ENCODE assay signal across 8 cellular contexts in the genomic region with DNA sequence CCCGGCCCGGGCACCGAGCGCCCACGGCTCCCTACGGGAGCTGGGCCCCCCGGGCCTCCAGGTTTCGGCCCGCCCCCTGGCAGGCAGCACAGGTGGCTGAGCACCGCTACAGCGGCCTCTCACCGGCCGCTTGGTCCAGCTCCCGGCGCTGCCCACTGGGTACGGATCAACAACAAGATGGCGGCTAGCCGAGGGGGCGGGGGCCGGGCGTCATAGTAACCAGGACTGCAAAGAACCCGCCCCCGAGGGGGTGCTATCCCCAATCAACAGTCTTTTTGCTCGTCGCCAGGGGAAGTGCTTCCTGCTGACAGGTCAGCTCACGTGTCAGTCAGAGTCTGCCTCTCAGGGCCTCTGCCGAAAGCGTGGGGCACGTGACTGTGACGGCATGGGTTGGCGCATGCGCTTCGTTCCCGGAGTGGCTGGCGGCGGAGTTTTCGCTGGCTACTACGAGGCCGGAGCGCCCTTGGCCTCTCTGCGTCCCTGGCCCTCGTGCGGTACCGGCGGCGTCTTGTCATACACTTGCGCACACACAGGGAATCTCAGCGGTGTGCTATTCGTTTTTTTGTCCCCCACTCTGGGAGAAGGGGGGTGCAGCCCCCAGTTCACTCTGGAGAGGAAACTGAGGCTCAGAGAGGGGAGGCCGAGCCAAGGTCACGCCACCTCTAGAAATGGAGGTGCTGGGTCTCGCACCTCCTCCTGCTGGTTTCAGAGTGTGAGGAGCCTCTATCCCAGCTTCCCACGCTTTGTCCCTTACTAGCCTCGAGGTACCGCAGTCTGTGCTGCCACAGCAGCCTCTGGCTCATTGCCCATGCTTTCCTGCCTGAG. TPM values are rescaled to one million over a fixed set of nuclear protein-coding genes. Genes with fewer than 3 reads are reported as not detected.
DNase-seq lines count a peak whose midpoint lies in the region; ATAC-seq and TF ChIP-seq lines count a peak whose summit lies in the region.

TSS of gene IP6K1 (minus strand) at position 186 of the 825 bp plus-strand sequence. CDS start 38,502 bp downstream, outside the sequence.

- H3K4me3 ChIP-seq in Panc1 (ENCODE audit: low read depth in 2 of 2, low read length in 2 of 2) (peak within 1 kb of the TSS; percentile 70 to 78), esophagus (ENCODE audit: low read depth in 1 of 2, low read length in 2 of 2) (peak within 1 kb of the TSS; percentile 80 to 92), mucosa of stomach (ENCODE audit: low read length) (peak within 1 kb of the TSS; percentile 97)

- DNase-seq in DMS53 treated with DMSO at 0.1 percent for 48 hours (lab: John Stamatoyannopoulos, UW; ENCODE audit: unreplicated experiment) (peak; percentile 81), KG1 (lab: John Stamatoyannopoulos, UW) (peak; percentile 99), Panc1 (ENCODE audit: low read depth, low spot score) (peak; percentile 94)
- peak; percentile 99 for DNase-seq in activated T-cell treated with anti-CD3 and anti-CD28 coated beads, Interleukin-2, amount 50 U/mL, for 4 hours
- DNase-seq in stimulated activated CD8-positive, alpha-beta memory T cell treated with anti-CD3 and anti-CD28 coated beads, Interleukin-7, amount 100 ng/mL, for 1 hour (ENCODE audit: low read depth in 2 of 2) = peak; percentile 97 to 98

- no peaks in the 10 kb centered on the region for H3K9me3 ChIP-seq in Panc1 (ENCODE audit: control insufficient read depth, insufficient read depth, low read depth, low read length)
- no peaks in the 10 kb centered on the region for H3K9me3 ChIP-seq in esophagus (ENCODE audit: control insufficient read depth in 2 of 2, insufficient read depth in 1 of 2, low read depth in 1 of 2, low read length in 1 of 2)
- H3K9me3 ChIP-seq in mucosa of stomach (ENCODE audit: control insufficient read depth, low read length) = no peaks in the 10 kb centered on the region

- H3K4me3 Mint-ChIP-seq in activated T-cell treated with anti-CD3 and anti-CD28 coated beads, Interleukin-2, amount 50 U/mL, for 4 hours = peak within 1 kb of the TSS; percentile 90

- no peaks in the 10 kb centered on the region for H3K27me3 Mint-ChIP-seq in activated T-cell treated with anti-CD3 and anti-CD28 coated beads, Interleukin-2, amount 50 U/mL, for 4 hours (ENCODE audit: low read depth)

- POLR2A ChIA-PET in Panc1 (lab: Charles Lee) = no interaction called here

- H3K27me3 ChIP-seq in Panc1 (ENCODE audit: control insufficient read depth, insufficient read depth, low read length) = no peaks in the 10 kb centered on the region
- H3K27me3 ChIP-seq in esophagus (ENCODE audit: control insufficient read depth in 1 of 2, insufficient read depth in 2 of 2, low read length in 2 of 2) = no peaks in the 10 kb centered on the region
- H3K27me3 ChIP-seq in mucosa of stomach (ENCODE audit: control insufficient read depth, insufficient read depth, low read length) = no peaks in the 10 kb centered on the region

- H3K4me1 ChIP-seq in Panc1 (ENCODE audit: control insufficient read depth, insufficient read depth, low read length) (peaks cover 6% of the 10 kb centered on the region), esophagus (ENCODE audit: control insufficient read depth in 2 of 2, insufficient read depth in 2 of 2, low read length in 1 of 2) (peaks cover 0 to 4% of the 10 kb centered on the region in 2 donors), mucosa of stomach (ENCODE audit: control insufficient read depth, insufficient read depth, low read length) (peaks cover 22% of the 10 kb centered on the region)

- H3K36me3 Mint-ChIP-seq in activated T-cell treated with anti-CD3 and anti-CD28 coated beads, Interleukin-2, amount 50 U/mL, for 4 hours (ENCODE audit: insufficient read depth) = peaks cover 4% of the 10 kb centered on the region

- H3K4me1 Mint-ChIP-seq in activated T-cell treated with anti-CD3 and anti-CD28 coated beads, Interleukin-2, amount 50 U/mL, for 4 hours (ENCODE audit: low read depth) = peaks cover 32% of the 10 kb centered on the region

- TF ChIP-seq CTCF in Panc1 (IDR thresholded peaks at IDR 0.05) = no peak

- H3K9me3 Mint-ChIP-seq in activated T-cell treated with anti-CD3 and anti-CD28 coated beads, Interleukin-2, amount 50 U/mL, for 4 hours = no peaks in the 10 kb centered on the region

- ATAC-seq in GM21723 (IDR thresholded peaks at IDR 0.05; ENCODE audit: unreplicated experiment) (peak; percentile 98), Panc1 (peak; percentile 99)
- peak; percentile 99 to 100 for ATAC-seq in activated T-cell treated with anti-CD3 and anti-CD28 coated beads, Interleukin-2, amount 50 U/mL, for 4 hours

- no TSS peak for BruUV-seq in Panc1 (replicated peaks; lab: Mats Ljungman, UMichigan)

- H3K9ac ChIP-seq in mucosa of stomach (ENCODE audit: low read length) = peak within 1 kb of the TSS; percentile 98

- CTCF ChIA-PET in Panc1 (lab: Charles Lee) = interaction anchor here (1.2 kb wide), 1 partner anchor 85 kb away, joined by 4 read pairs; no protein-coding TSS in a partner anchor

- H3K36me3 ChIP-seq in Panc1 (ENCODE audit: control insufficient read depth, insufficient read depth, low read length) (no peaks in the 10 kb centered on the region), esophagus (ENCODE audit: control insufficient read depth in 2 of 2, insufficient read depth in 2 of 2, low read length in 1 of 2) (peaks cover 0 to under 1% of the 10 kb centered on the region in 2 donors), mucosa of stomach (ENCODE audit: control insufficient read depth, insufficient read depth, low read length) (no peaks in the 10 kb centered on the region)

- in situ Hi-C loops in Panc1 (cut with HindIII; ENCODE audit: low pct_unique_long_range_greater_than_20kb, low sequenced_read_pairs) = no loop called here

- peak within 1 kb of the TSS; percentile 92 for H3K27ac ChIP-seq in Panc1 (ENCODE audit: low read length)
- H3K27ac ChIP-seq in esophagus (ENCODE audit: low read depth in 2 of 2, low read length in 1 of 2) = peak within 1 kb of the TSS; percentile 91 to 94

- WGBS in esophagus, 2 donors = 3% methylated on average over 55 of the region's 55 CpGs

- intact Hi-C loops in Panc1 (cut with micrococcal nuclease; ENCODE audit: unreplicated experiment) = no loop called here

RNA-seq across cellular contexts. Expression of gene IP6K1, which starts in this region (rescaled TPM):
- total RNA-seq in Panc1 (2021; ENCODE audit: unreplicated experiment) = 39.8 TPM
- 38.4 TPM for polyA plus RNA-seq in Panc1 (2012; ENCODE audit: insufficient read length)
- total RNA-seq in activated T-cell treated with anti-CD3 and anti-CD28 coated beads, Interleukin-2, amount 50 U/mL, for 4 hours = 10 to 100 TPM; 37.2 to 39.0 (median 38.2) TPM
- polyA plus RNA-seq in esophagus = 10 to 100 TPM; 11.5 to 14.1 TPM

Comparison
In these comparisons a context has a peak if more than half of its experiments do, and no peak if none do; other contexts are left out.
1. Peak in every context shown above with its lines: DNase-seq, ATAC-seq, H3K4me3 ChIP-seq and H3K27ac ChIP-seq.